Comparison of ENCODE assay signal across 1 cellular context in genomic region chr17:78762007-78762406, GRCh38.
TF ChIP-seq lines count a peak whose summit lies in the region.

No MANE protein-coding gene starts in this region.

TF ChIP-seq in SK-N-SH, 30 proteins besides CTCF, POLR2A, EP300 and RAD21 (continued from another document):
- peak; percentile 56; the same call in 1 of the 2 replicates for TF ChIP-seq MAX (IDR thresholded peaks at IDR 0.05; ENCODE audit: low read depth)
